30 cellular contexts compared by ENCODE assay signal in genomic region chr5:43174586-43174985, GRCh38. TPM values are rescaled to one million over a fixed set of nuclear protein-coding genes. Genes with fewer than 3 reads are reported as not detected.
"Had no signal": no experiment of that assay in that cellular context is flagged by ENCODE, and none has a peak within 500 bp of the region (broad histone marks: within the 10 kb centered on the region; RNA-seq: fewer than 3 reads in every experiment).

No MANE protein-coding gene starts in this region.

- H3K4me3 ChIP-seq: adrenal gland, body of pancreas, coronary artery, dorsolateral prefrontal cortex, gastrocnemius medialis, neural progenitor cell, spleen, suprapubic skin, tibial nerve had no signal

- H2AFZ ChIP-seq: neural progenitor cell had no signal

- H3K4me2 ChIP-seq: neural progenitor cell had no signal

- H3K27ac ChIP-seq: adrenal gland, body of pancreas, coronary artery, dorsolateral prefrontal cortex, gastrocnemius medialis, neural progenitor cell, spleen, suprapubic skin, tibial nerve had no signal

- ATAC-seq: activated naive CD4-positive, alpha-beta T cell treated with anti-CD3 and anti-CD28 coated beads, Interleukin-2, amount 50 U/mL, for 72 hours; activated T-cell treated with anti-CD3 and anti-CD28 coated beads, Interleukin-2, amount 50 U/mL, for 4 hours; body of pancreas; gastrocnemius medialis; left cardiac atrium; left ventricle myocardium superior; right cardiac atrium had no signal

- DNase-seq: activated CD4-positive, alpha-beta memory T cell treated with anti-CD3 and anti-CD28 coated beads for 36 hours; activated CD4-positive, alpha-beta T cell treated with anti-CD3 and anti-CD28 coated beads, Interleukin-2, amount 10 ng/mL, durations not matched to agents 24 days and 14 days; activated CD4-positive, CD25-positive, alpha-beta regulatory T cell treated with anti-CD3 and anti-CD28 coated beads, Interleukin-2, amount 50 U/mL, for 72 hours; activated naive CD4-positive, alpha-beta T cell; activated T-cell treated with anti-CD3 and anti-CD28 coated beads, Interleukin-2, amount 50 U/mL, for 4 hours; adrenal gland; aorta; body of pancreas; cerebellar nuclear complex; effector memory CD4-positive, alpha-beta T cell; erythroblast; gastrocnemius medialis; glutamatergic neuron; left cardiac atrium; left ventricle myocardium superior; naive B cell; occipital lobe; right cardiac atrium; spleen; stimulated activated naive CD4-positive, alpha-beta T cell; T-helper 2 cell had no signal

- H3K27me3 Mint-ChIP-seq: activated CD4-positive, alpha-beta memory T cell treated with anti-CD3 and anti-CD28 coated beads for 36 hours; activated CD4-positive, alpha-beta T cell treated with anti-CD3 and anti-CD28 coated beads, Interleukin-2, amount 10 ng/mL, durations not matched to agents 24 days and 14 days; naive B cell had no signal

- FAIRE-seq: islet of Langerhans had no signal

- H3K9ac ChIP-seq: neural progenitor cell had no signal

- H3K4me3 Mint-ChIP-seq: activated CD4-positive, alpha-beta memory T cell treated with anti-CD3 and anti-CD28 coated beads for 36 hours; activated CD4-positive, alpha-beta T cell treated with anti-CD3 and anti-CD28 coated beads, Interleukin-2, amount 10 ng/mL, durations not matched to agents 24 days and 14 days; activated T-cell treated with anti-CD3 and anti-CD28 coated beads, Interleukin-2, amount 50 U/mL, for 4 hours; mesothelial cell of epicardium; naive B cell; neural progenitor cell had no signal

- H3K4me1 ChIP-seq: adrenal gland, body of pancreas, gastrocnemius medialis, neural progenitor cell, spleen, suprapubic skin, tibial nerve had no signal

- H3K27ac Mint-ChIP-seq: activated CD4-positive, alpha-beta memory T cell treated with anti-CD3 and anti-CD28 coated beads for 36 hours; activated CD4-positive, alpha-beta T cell treated with anti-CD3 and anti-CD28 coated beads, Interleukin-2, amount 10 ng/mL, durations not matched to agents 24 days and 14 days; activated naive CD4-positive, alpha-beta T cell treated with anti-CD3 and anti-CD28 coated beads, Interleukin-2, amount 50 U/mL, for 72 hours; mesothelial cell of epicardium; neural progenitor cell had no signal

- H3K27me3 ChIP-seq: adrenal gland, body of pancreas, dorsolateral prefrontal cortex, gastrocnemius medialis, neural progenitor cell, spleen, suprapubic skin, tibial nerve had no signal

- H3K9me3 ChIP-seq: adrenal gland, body of pancreas, gastrocnemius medialis, spleen, suprapubic skin, tibial nerve had no signal

- H3K4me1 Mint-ChIP-seq: mesothelial cell of epicardium, neural progenitor cell had no signal

- H3K9me3 Mint-ChIP-seq: activated CD4-positive, alpha-beta memory T cell treated with anti-CD3 and anti-CD28 coated beads for 36 hours; activated CD4-positive, alpha-beta T cell treated with anti-CD3 and anti-CD28 coated beads, Interleukin-2, amount 10 ng/mL, durations not matched to agents 24 days and 14 days; activated naive CD4-positive, alpha-beta T cell treated with anti-CD3 and anti-CD28 coated beads, Interleukin-2, amount 50 U/mL, for 72 hours; activated T-cell treated with anti-CD3 and anti-CD28 coated beads, Interleukin-2, amount 50 U/mL, for 4 hours; mesothelial cell of epicardium; naive B cell; neural progenitor cell had no signal

RNA-seq across cellular contexts. Expression of gene NIM1K, which starts 17.4 kb away (rescaled TPM):
- total RNA-seq: lung microvascular endothelial cell had no signal
